In genomic region chr1:234881893-234882771, GRCh38 we compare ENCODE assay signal across 11 cellular contexts.
DNase-seq lines count a peak whose midpoint lies in the region; ATAC-seq, FAIRE-seq and TF ChIP-seq lines count a peak whose summit lies in the region.
"Had no signal": no experiment of that assay in that cellular context is flagged by ENCODE, and none has a peak within 500 bp of the region (broad histone marks: within the 10 kb centered on the region; RNA-seq: fewer than 3 reads in every experiment).

No MANE protein-coding gene starts in this region.

- no peaks in the 10 kb centered on the region for H4K20me1 ChIP-seq in Karpas-422 (ENCODE audit: insufficient read depth, low read depth, low read length)

- no peak for TF ChIP-seq POLR2A in breast epithelium (IDR thresholded peaks at IDR 0.05)

- no peaks in the 10 kb centered on the region for H3K9me2 ChIP-seq in Karpas-422 (replicated peaks; ENCODE audit: insufficient read depth, low read length)

- no peaks in the 10 kb centered on the region for H3K79me2 ChIP-seq in Karpas-422 (ENCODE audit: low read length)

- ATAC-seq in GM18858 (IDR thresholded peaks at IDR 0.05; ENCODE audit: unreplicated experiment) (peak; percentile 90), GM21529 (IDR thresholded peaks at IDR 0.05; ENCODE audit: unreplicated experiment) (peak; percentile 89), HG03558 (IDR thresholded peaks at IDR 0.05; ENCODE audit: extremely low read depth, unreplicated experiment) (peak; percentile 93), natural killer cell (peak; percentile 33 to 64 (median 49))
- ATAC-seq: pancreas had no signal

- no peak overlapping the region for H3K9ac ChIP-seq in Karpas-422 (ENCODE audit: low read length)

- peak overlapping the region in 1 of 2 donors; percentile 42 for H3K27ac Mint-ChIP-seq in natural killer cell

- no peak overlapping the region for H3K4me2 ChIP-seq in Karpas-422 (ENCODE audit: low read depth, low read length, poor library complexity, severe bottlenecking)

- H3K4me3 ChIP-seq in Karpas-422 (ENCODE audit: low read length) (no peak overlapping the region), coronary artery (no peak overlapping the region), breast epithelium (no peak overlapping the region)
- H3K4me3 ChIP-seq: pancreas had no signal

- H3K4me1 Mint-ChIP-seq in natural killer cell = peaks cover 16 to 19% of the 10 kb centered on the region in 2 donors

- no peak overlapping the region for H2AFZ ChIP-seq in Karpas-422 (ENCODE audit: low read length)

- H3K27ac ChIP-seq in Karpas-422 (ENCODE audit: low read length) = no peak overlapping the region
- H3K27ac ChIP-seq in coronary artery = no peak overlapping the region
- no peak overlapping the region for H3K27ac ChIP-seq in breast epithelium
- H3K27ac ChIP-seq: HL-60, pancreas had no signal

- peaks cover 0 to 2% of the 10 kb centered on the region in 2 donors for H3K9me3 Mint-ChIP-seq in natural killer cell

- H3K27me3 ChIP-seq in Karpas-422 (ENCODE audit: low read length) (no peaks in the 10 kb centered on the region), breast epithelium (no peaks in the 10 kb centered on the region)
- H3K27me3 ChIP-seq: pancreas had no signal

- H3K36me3 ChIP-seq in Karpas-422 (ENCODE audit: insufficient read depth, low read length) (no peaks in the 10 kb centered on the region), breast epithelium (no peaks in the 10 kb centered on the region)
- H3K36me3 ChIP-seq: pancreas had no signal

- no peaks in the 10 kb centered on the region for H3K9me3 ChIP-seq in Karpas-422 (ENCODE audit: low read length)
- no peaks in the 10 kb centered on the region for H3K9me3 ChIP-seq in breast epithelium
- H3K9me3 ChIP-seq: pancreas had no signal

- no peaks in the 10 kb centered on the region for H3K4me1 ChIP-seq in Karpas-422 (ENCODE audit: low read length)
- H3K4me1 ChIP-seq in breast epithelium = no peaks in the 10 kb centered on the region

- TF ChIP-seq CTCF in natural killer cell (IDR thresholded peaks at IDR 0.05) (no peak), coronary artery (IDR thresholded peaks at IDR 0.05) (no peak), breast epithelium (IDR thresholded peaks at IDR 0.05) (no peak)

- intact Hi-C loops in natural killer cell (cut with micrococcal nuclease) (no loop called here), breast epithelium (cut with DNase I; ENCODE audit: low total_unique reads) (no loop called here)

- H3K36me3 Mint-ChIP-seq in natural killer cell = no peaks in the 10 kb centered on the region

- H3K27me3 Mint-ChIP-seq in natural killer cell (ENCODE audit: low read depth in 2 of 2) = peaks cover 0 to 7% of the 10 kb centered on the region in 2 donors

- H3K4me3 Mint-ChIP-seq in natural killer cell = no peak overlapping the region

- DNase-seq in natural killer cell (no peak), Karpas-422 (no peak), coronary artery (ENCODE audit: low spot score) (no peak), breast epithelium (ENCODE audit: low spot score in 2 of 2) (no peak), urothelium cell line (ENCODE audit: low spot score) (no peak)

- FAIRE-seq in urothelium cell line (lab: Jason Lieb, UNC) = no peak
- FAIRE-seq: endometrium, pancreas had no signal
